In genomic region chr5:179316961-179317360, GRCh38 we compare ENCODE assay signal across 1 cellular context.
TF ChIP-seq lines count a peak whose summit lies in the region.

No MANE protein-coding gene starts in this region.

TF ChIP-seq in WTC11, 78 proteins besides CTCF, POLR2A, EP300 and RAD21 (continued from another document):
- TF ChIP-seq AR (CRISPR knock-in tag; IDR thresholded peaks at IDR 0.05) (no peak), NFYB (CRISPR knock-in tag; conservative IDR thresholded peaks at IDR 0.05; ENCODE audit: low read depth) (no peak), JUN (CRISPR knock-in tag; IDR thresholded peaks at IDR 0.05) (no peak), ZBTB21 (CRISPR knock-in tag; IDR thresholded peaks at IDR 0.05; ENCODE audit: borderline replicate concordance) (no peak), IRF2 (CRISPR knock-in tag; IDR thresholded peaks at IDR 0.05; ENCODE audit: borderline replicate concordance, low read depth) (no peak), ZNF219 (CRISPR knock-in tag; IDR thresholded peaks at IDR 0.05; ENCODE audit: borderline replicate concordance) (no peak), ZNF263 (CRISPR knock-in tag; IDR thresholded peaks at IDR 0.05; ENCODE audit: low read depth) (no peak), ZNF416 (CRISPR knock-in tag; IDR thresholded peaks at IDR 0.05) (no peak), MYBL2 (CRISPR knock-in tag; IDR thresholded peaks at IDR 0.05) (no peak)
